In genomic region chr11:129373489-129373953, GRCh38 we compare ENCODE assay signal across 10 cellular contexts. TPM values are rescaled to one million over a fixed set of nuclear protein-coding genes. Genes with fewer than 3 reads are reported as not detected.
A peak's percentile ranks its signal among the peaks of the same experiment; 100 is the strongest.
DNase-seq lines count a peak whose midpoint lies in the region; ATAC-seq, FAIRE-seq and TF ChIP-seq lines count a peak whose summit lies in the region.
"Had no signal": no experiment of that assay in that cellular context is flagged by ENCODE, and none has a peak within 500 bp of the region (broad histone marks: within the 10 kb centered on the region; RNA-seq: fewer than 3 reads in every experiment).

No MANE protein-coding gene starts in this region.

- WGBS in esophagus muscularis mucosa = 4% methylated on average over 16 of the region's 24 CpGs

- H3K27ac ChIP-seq in CD4-positive, alpha-beta T cell (ENCODE audit: low read depth, low read length) = no peak overlapping the region
- no peak overlapping the region for H3K27ac ChIP-seq in esophagus muscularis mucosa (replicated peaks in 1 of 4)

- CTCF ChIA-PET in CD4-positive, alpha-beta T cell (lab: Charles Lee) = interaction anchor here (0.6 kb wide), 1 partner anchor 530 kb away, joined by 3 read pairs; no protein-coding TSS in a partner anchor

- H3K4me3 Mint-ChIP-seq in CD4-positive, alpha-beta T cell = peak overlapping the region; percentile 75

- no peak overlapping the region for H3K27ac Mint-ChIP-seq in CD4-positive, alpha-beta T cell

- POLR2A ChIA-PET in CD4-positive, alpha-beta T cell (lab: Charles Lee) = no interaction called here

- H3K9me3 ChIP-seq in CD4-positive, alpha-beta T cell (ENCODE audit: control insufficient read depth, low read length) = no peaks in the 10 kb centered on the region
- H3K9me3 ChIP-seq in esophagus muscularis mucosa = no peaks in the 10 kb centered on the region
- no peaks in the 10 kb centered on the region for H3K9me3 ChIP-seq in neuron (ENCODE audit: low read length)

- FAIRE-seq in GM12892 (lab: Jason Lieb, UNC) = no peak

- TF ChIP-seq POLR2A in esophagus muscularis mucosa (IDR thresholded peaks at IDR 0.05; ENCODE audit: low read depth) (no peak), GM12892 (IDR thresholded peaks at IDR 0.05; ENCODE audit: low read depth, low read length) (no peak)

- H3K4me3 ChIP-seq in esophagus muscularis mucosa (peak overlapping the region; percentile 41 to 54 (median 46)), neuron (ENCODE audit: low read length) (no peak overlapping the region)

- no peaks in the 10 kb centered on the region for H3K36me3 Mint-ChIP-seq in CD4-positive, alpha-beta T cell (ENCODE audit: low read depth)

- intact Hi-C loops in CD4-positive, alpha-beta T cell (cut with DNase I, micrococcal nuclease) = no loop called here
- intact Hi-C loops in esophagus muscularis mucosa (cut with DNase I) = no loop called here

- no peak for TF ChIP-seq EP300 in esophagus muscularis mucosa (IDR thresholded peaks at IDR 0.05)

- peaks cover 38% of the 10 kb centered on the region for H3K4me1 Mint-ChIP-seq in CD4-positive, alpha-beta T cell (ENCODE audit: low read depth)

- H3K9me3 Mint-ChIP-seq in CD4-positive, alpha-beta T cell = no peaks in the 10 kb centered on the region

- peaks cover 90% of the 10 kb centered on the region for H3K27me3 Mint-ChIP-seq in CD4-positive, alpha-beta T cell

- H3K36me3 ChIP-seq in esophagus muscularis mucosa = no peaks in the 10 kb centered on the region
- H3K36me3 ChIP-seq in neuron (ENCODE audit: insufficient read depth, low read length) = no peaks in the 10 kb centered on the region

- no peak for TF ChIP-seq CTCF in CD4-positive, alpha-beta T cell (IDR thresholded peaks at IDR 0.05)
- no peak for TF ChIP-seq CTCF in esophagus muscularis mucosa (IDR thresholded peaks at IDR 0.05)

- H2AFZ ChIP-seq in neuron (ENCODE audit: low read depth, low read length) = peak overlapping the region; percentile 22

- ATAC-seq in CD4-positive, alpha-beta T cell (ENCODE audit: poor library complexity) = no peak

- DNase-seq in CD4-positive, alpha-beta T cell = no peak
- peak; percentile 2 for DNase-seq in LHCN-M2 (ENCODE audit: low read depth)
- no peak for DNase-seq in esophagus muscularis mucosa (ENCODE audit: extremely low spot score)
- no peak for DNase-seq in NCI-H510A (lab: John Stamatoyannopoulos, UW)
- DNase-seq in GM12892 (ENCODE audit: insufficient read length) = no peak
- no peak for DNase-seq in NCI-H82 treated with DMSO at 0.1 percent for 48 hours (lab: John Stamatoyannopoulos, UW; ENCODE audit: unreplicated experiment)
- no peak for DNase-seq in activated CD4-positive, CD25-positive, alpha-beta regulatory T cell (lab: John Stamatoyannopoulos, UW)
- DNase-seq: MV-4-11; stimulated activated CD4-positive, alpha-beta T cell treated with anti-CD3 and anti-CD28 coated beads, Interleukin-12 subunit alpha, Interleukin-12 subunit beta, amount 100 ng/mL, for 4 hours had no signal

- H3K4me1 ChIP-seq in esophagus muscularis mucosa (peaks cover 22 to 44% (median 39%) of the 10 kb centered on the region in 4 donors), neuron (ENCODE audit: insufficient read depth, low read length) (peaks cover 5% of the 10 kb centered on the region)

- H3K27me3 ChIP-seq in CD4-positive, alpha-beta T cell (ENCODE audit: control insufficient read depth, insufficient read depth, low read length) = peaks cover 86% of the 10 kb centered on the region
- H3K27me3 ChIP-seq in esophagus muscularis mucosa (peaks cover 0 to 97% (median 38%) of the 10 kb centered on the region in 4 donors), neuron (ENCODE audit: insufficient read depth, low read length) (peaks cover 91% of the 10 kb centered on the region)

RNA-seq across cellular contexts. Expression of gene BARX2, which starts 2.1 kb away (rescaled TPM):
- total RNA-seq in CD4-positive, alpha-beta T cell = not detected
- not detected in 2 replicates for total RNA-seq in LHCN-M2 (2014; rRNA removed)
- not detected for polyA plus RNA-seq in LHCN-M2 (2012)
- not detected for total RNA-seq in esophagus muscularis mucosa
- polyA plus RNA-seq in GM12892 (2012; ENCODE audit: missing spikeins) = 2.2 TPM
